8 cellular contexts compared by ENCODE assay signal in genomic region chr10:7687228-7687907, GRCh38. TPM values are rescaled to one million over a fixed set of nuclear protein-coding genes. Genes with fewer than 3 reads are reported as not detected.
DNase-seq lines count a peak whose midpoint lies in the region; ATAC-seq and TF ChIP-seq lines count a peak whose summit lies in the region.

No MANE protein-coding gene starts in this region.

- POLR2A ChIA-PET in T-cell (lab: Charles Lee), result interaction anchor here in 1 of 2 donors (0.6 kb wide), 1 partner anchor 162 kb away, joined by 4 read pairs; no protein-coding TSS in a partner anchor

- H3K9me3 Mint-ChIP-seq in T-cell, result peaks cover 0 to 9% (median 6%) of the 10 kb centered on the region in 3 donors
- H3K9me3 Mint-ChIP-seq in activated naive CD8-positive, alpha-beta T cell treated with anti-CD3 and anti-CD28 coated beads, Interleukin-2, amount 50 U/mL, for 24 hours, result peaks cover 16% of the 10 kb centered on the region

- H3K27me3 Mint-ChIP-seq in T-cell, result peaks cover 0 to 4% of the 10 kb centered on the region in 2 donors
- peaks cover 2% of the 10 kb centered on the region for H3K27me3 Mint-ChIP-seq in activated naive CD8-positive, alpha-beta T cell treated with anti-CD3 and anti-CD28 coated beads, Interleukin-2, amount 50 U/mL, for 24 hours

- no peaks in the 10 kb centered on the region for H3K36me3 Mint-ChIP-seq in T-cell
- no peaks in the 10 kb centered on the region for H3K36me3 Mint-ChIP-seq in activated naive CD8-positive, alpha-beta T cell treated with anti-CD3 and anti-CD28 coated beads, Interleukin-2, amount 50 U/mL, for 24 hours (ENCODE audit: low read depth)

- H3K27ac Mint-ChIP-seq in T-cell, result no peak overlapping the region
- H3K27ac Mint-ChIP-seq in activated naive CD8-positive, alpha-beta T cell treated with anti-CD3 and anti-CD28 coated beads, Interleukin-2, amount 50 U/mL, for 24 hours, result no peak overlapping the region

- 22 to 24% methylated on average over 20 of the region's 20 CpGs for WGBS in heart right ventricle, 2 donors

- H3K27me3 ChIP-seq in heart right ventricle, result peaks cover 0 to 3% (median 0%) of the 10 kb centered on the region in 7 donors

- H3K9me3 ChIP-seq in heart right ventricle, result peaks cover 0 to 27% (median 2%) of the 10 kb centered on the region in 11 donors

- ATAC-seq in HG02870 (IDR thresholded peaks at IDR 0.05; ENCODE audit: unreplicated experiment) (peak; percentile 95), T-cell (replicated peaks in 1 of 4) (peak; percentile 91 to 95 (median 94)), heart right ventricle (peak; percentile 72 to 94 (median 92))
- ATAC-seq in activated naive CD8-positive, alpha-beta T cell treated with anti-CD3 and anti-CD28 coated beads, Interleukin-2, amount 50 U/mL, for 24 hours, result peak; percentile 95

- intact Hi-C loops in heart right ventricle (cut with DNase I), result loop anchor here in 9 of 10 donors (1.0 to 2.0 kb wide), 5 partner anchors 159 to 163 kb away; no protein-coding TSS in a partner anchor

- TF ChIP-seq CTCF in heart right ventricle (IDR thresholded peaks at IDR 0.05), result peak; percentile 77 to 97 (median 87)

- H3K4me3 Mint-ChIP-seq in T-cell, result no peak overlapping the region
- no peak overlapping the region for H3K4me3 Mint-ChIP-seq in activated naive CD8-positive, alpha-beta T cell treated with anti-CD3 and anti-CD28 coated beads, Interleukin-2, amount 50 U/mL, for 24 hours

- DNase-seq in NCI-H187 treated with DMSO at 0.1 percent for 48 hours (lab: John Stamatoyannopoulos, UW), result peak; percentile 24
- no peak for DNase-seq in NCI-H187 (lab: John Stamatoyannopoulos, UW)
- peak; percentile 24 for DNase-seq in NCI-H1436 treated with DMSO at 0.1 percent for 48 hours (lab: John Stamatoyannopoulos, UW)
- DNase-seq in T-cell, result peak; percentile 51 to 80 (median 69)
- DNase-seq in activated naive CD8-positive, alpha-beta T cell treated with anti-CD3 and anti-CD28 coated beads, Interleukin-2, amount 50 U/mL, for 24 hours, result peak; percentile 75
- DNase-seq in heart right ventricle, result peak; percentile 65 to 89
- DNase-seq in retina, result peak; percentile 85

- H3K4me1 Mint-ChIP-seq in T-cell, result peaks cover 0 to 4% (median 2%) of the 10 kb centered on the region in 3 donors
- peaks cover 3% of the 10 kb centered on the region for H3K4me1 Mint-ChIP-seq in activated naive CD8-positive, alpha-beta T cell treated with anti-CD3 and anti-CD28 coated beads, Interleukin-2, amount 50 U/mL, for 24 hours

- H3K27ac ChIP-seq in heart right ventricle, result no peak overlapping the region

- CTCF ChIA-PET in T-cell (lab: Charles Lee), result interaction anchor here (0.6 to 5.6 kb wide), 23 partner anchors 10 to 824 kb away, joined by 3 to 68 read pairs (median 5); partner anchors contain the start of gene SFMBT2 (in 1 of the 2)

- peaks cover 0 to 3% (median 0%) of the 10 kb centered on the region in 9 donors for H3K4me1 ChIP-seq in heart right ventricle

- H3K4me3 ChIP-seq in heart right ventricle, result no peak overlapping the region

- H3K36me3 ChIP-seq in heart right ventricle, result no peaks in the 10 kb centered on the region

RNA-seq across cellular contexts. Expression of gene ITIH2, which starts 15.7 kb away (rescaled TPM):
- 1 to 10 TPM in 2 of 5 donors, under 1 TPM in 1, not detected in 2; 0.72 to 2.1 (median 1.5) TPM for total RNA-seq in T-cell
- total RNA-seq in heart right ventricle, result not detected
- polyA plus RNA-seq in heart right ventricle, result not detected

RNA-seq across cellular contexts. Expression of gene ITIH5, which starts 20.6 kb away (rescaled TPM):
- total RNA-seq in T-cell (under 1 TPM in 2 of 5 donors, not detected in 3; 0.13 to 0.22 TPM), heart right ventricle (10 to 100 TPM in 7 of 10 donors, 1 to 10 TPM in 3; 5.8 to 21.3 (median 13.6) TPM)
- 1 to 10 TPM; 2.8 to 4.2 TPM for polyA plus RNA-seq in heart right ventricle

Comparison
In these comparisons a context has a peak if more than half of its experiments do, and no peak if none do; other contexts are left out.
1. DNase-seq: peak in NCI-H187 treated with DMSO at 0.1 percent for 48 hours (single experiment), NCI-H1436 treated with DMSO at 0.1 percent for 48 hours (single experiment), T-cell (34 of 34), activated naive CD8-positive, alpha-beta T cell treated with anti-CD3 and anti-CD28 coated beads, Interleukin-2, amount 50 U/mL, for 24 hours (single experiment), heart right ventricle (2 of 2) and retina (single experiment); none in NCI-H187 (0 of 2).
2. RNA of gene ITIH5, which starts 20.6 kb away (total RNA-seq): 5.8 to 21.3 TPM in heart right ventricle; 0.13 to 0.22 TPM in T-cell; every median in the first group is over 4 times any median in the second.
3. Peak in every context shown above with its lines, with median percentiles within 50 percentile points of each other: ATAC-seq.